Comparison of ENCODE assay signal across 8 cellular contexts in the genomic region with DNA sequence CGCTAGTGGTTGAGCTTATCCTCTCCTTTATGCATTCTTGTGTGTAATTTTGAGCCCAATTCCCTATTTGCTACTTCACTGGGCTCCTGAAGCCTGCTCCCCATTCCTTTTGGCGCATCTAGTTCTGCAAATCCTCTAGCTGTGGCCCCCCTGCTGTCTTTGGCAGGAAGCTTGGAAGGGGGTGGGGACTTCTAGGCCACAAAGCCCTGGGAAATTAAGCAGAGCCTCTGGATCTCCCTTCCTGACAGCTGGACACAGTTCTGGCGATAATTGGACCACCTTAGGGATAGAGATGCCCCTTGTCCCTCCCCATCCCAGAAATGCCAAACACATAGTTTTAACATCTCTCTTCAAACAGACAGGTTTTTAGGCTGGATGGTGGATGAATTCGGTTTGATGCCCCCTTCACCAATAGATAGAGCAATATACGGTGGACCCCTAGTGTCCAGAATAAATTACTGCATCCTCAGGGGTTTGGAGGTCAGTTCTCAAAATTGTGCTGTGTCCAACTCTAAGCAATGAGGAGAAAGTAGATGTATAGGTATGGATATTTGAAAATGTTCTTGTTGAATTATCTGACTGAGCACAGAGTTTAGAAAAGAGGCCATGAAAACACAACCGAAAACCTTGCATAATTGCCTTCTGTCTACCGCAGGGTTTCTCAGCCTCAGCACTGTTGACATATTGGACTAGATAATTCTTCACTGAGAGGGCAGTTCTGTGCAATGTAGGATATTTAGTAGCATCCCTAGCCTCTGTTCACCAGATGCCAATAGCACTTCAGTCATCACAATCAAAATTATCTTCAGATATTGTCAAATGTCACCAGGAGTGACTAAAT.
DNase-seq lines count a peak whose midpoint lies in the region; ATAC-seq and TF ChIP-seq lines count a peak whose summit lies in the region.

No MANE protein-coding gene starts in this region.

- no peak for ATAC-seq in HG03457 (IDR thresholded peaks at IDR 0.05; ENCODE audit: unreplicated experiment)

- no peaks in the 10 kb centered on the region for H4K20me1 ChIP-seq in KMS-11 (ENCODE audit: insufficient read depth)

- peak; percentile 91 for TF ChIP-seq CTCF in KMS-11 (conservative IDR thresholded peaks at IDR 0.05; ENCODE audit: low read depth, low read length)
- peak; percentile 61 for TF ChIP-seq CTCF in foreskin fibroblast (IDR thresholded peaks at IDR 0.05; ENCODE audit: low read depth, low read length)

- no peaks in the 10 kb centered on the region for H3K79me2 ChIP-seq in KMS-11 (ENCODE audit: insufficient read depth, low read depth)

- H3K36me3 ChIP-seq in KMS-11 (ENCODE audit: insufficient read depth), result no peaks in the 10 kb centered on the region
- no peaks in the 10 kb centered on the region for H3K36me3 ChIP-seq in neuron (ENCODE audit: insufficient read depth, low read length)

- DNase-seq in NCI-H524 (lab: John Stamatoyannopoulos, UW) (peak; percentile 4 to 29), NCI-H524 treated with DMSO at 0.1 percent for 48 hours (lab: John Stamatoyannopoulos, UW) (no peak), T1000 (lab: John Stamatoyannopoulos, UW) (peak; percentile 21), foreskin fibroblast (peak; percentile 24 to 72)
- DNase-seq in stimulated activated CD4-positive, alpha-beta T cell treated with anti-CD3 and anti-CD28 coated beads, Interleukin-12 subunit alpha, Interleukin-12 subunit beta, amount 100 ng/mL, for 4 hours, result no peak

- H3K4me3 ChIP-seq in KMS-11 (IDR thresholded peaks at IDR 0.05; ENCODE audit: insufficient read depth, low read depth, low read length) (no peak overlapping the region), foreskin fibroblast (ENCODE audit: low read depth in 1 of 2, low read length in 2 of 2) (no peak overlapping the region), neuron (ENCODE audit: low read length) (peak overlapping the region; percentile 30)

- H3K4me2 ChIP-seq in KMS-11, result no peak overlapping the region

- H3K4me1 ChIP-seq in KMS-11 (ENCODE audit: low read depth, poor library complexity, severe bottlenecking) (no peaks in the 10 kb centered on the region), neuron (ENCODE audit: insufficient read depth, low read length) (peaks cover 5% of the 10 kb centered on the region)

- H2AFZ ChIP-seq in KMS-11 (ENCODE audit: low read depth) (no peak overlapping the region), neuron (ENCODE audit: low read depth, low read length) (no peak overlapping the region)

- H3K27ac ChIP-seq in KMS-11, result no peak overlapping the region

- H3K9ac ChIP-seq in KMS-11, result no peak overlapping the region

- no peaks in the 10 kb centered on the region for H3K9me3 ChIP-seq in neuron (ENCODE audit: low read length)

- H3K27me3 ChIP-seq in KMS-11 (ENCODE audit: insufficient read depth, low read depth) (no peaks in the 10 kb centered on the region), neuron (ENCODE audit: insufficient read depth, low read length) (no peaks in the 10 kb centered on the region)

Comparison
In these comparisons a context has a peak if more than half of its experiments do, and no peak if none do; other contexts are left out.
1. DNase-seq: peak in NCI-H524 (2 of 2), T1000 (single experiment) and foreskin fibroblast (2 of 2); none in NCI-H524 treated with DMSO at 0.1 percent for 48 hours (single experiment) and stimulated activated CD4-positive, alpha-beta T cell treated with anti-CD3 and anti-CD28 coated beads, Interleukin-12 subunit alpha, Interleukin-12 subunit beta, amount 100 ng/mL, for 4 hours (single experiment).